8 cellular contexts compared by ENCODE assay signal in the genomic region with DNA sequence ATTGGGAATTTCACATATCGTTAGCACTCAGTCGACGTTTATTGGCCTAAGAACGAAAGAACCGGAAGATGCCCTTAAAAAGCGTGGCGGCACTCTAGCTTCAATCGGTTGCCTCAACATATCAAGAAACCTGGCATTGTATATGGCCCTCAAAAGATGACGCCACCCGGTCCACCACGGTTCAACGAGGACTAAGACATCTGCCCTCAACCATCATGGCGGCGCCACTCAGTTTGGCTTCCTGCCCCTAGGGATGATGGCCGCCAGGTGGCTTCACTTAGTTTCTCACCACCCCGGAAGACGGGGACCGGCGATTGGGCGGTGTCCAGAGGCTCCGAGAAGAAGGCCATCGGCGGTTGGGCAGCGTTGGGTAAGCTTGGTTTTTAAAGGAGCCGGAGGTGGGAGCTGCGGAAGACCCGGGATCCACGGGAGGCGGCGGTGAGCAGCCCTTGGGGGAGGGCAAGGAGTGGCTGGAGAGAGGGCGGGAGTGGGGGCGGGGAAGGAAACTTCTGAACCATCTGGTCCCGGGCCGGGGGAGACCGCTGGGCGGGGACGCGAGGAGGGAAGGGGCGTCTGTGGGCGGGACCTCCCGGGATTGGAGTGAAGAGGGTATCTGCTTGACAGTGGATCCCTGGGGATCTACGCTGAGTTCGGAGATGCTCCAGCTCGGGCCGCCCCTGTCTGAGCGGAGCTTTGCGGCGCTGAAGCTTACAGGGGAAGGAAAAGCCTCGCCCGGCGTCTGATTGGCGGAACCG. TPM values are rescaled to one million over a fixed set of nuclear protein-coding genes. Genes with fewer than 3 reads are reported as not detected.
A peak's percentile ranks its signal among the peaks of the same experiment; 100 is the strongest.
DNase-seq lines count a peak whose midpoint lies in the region; ATAC-seq and TF ChIP-seq lines count a peak whose summit lies in the region.

TSS of gene PRR14 (plus strand) at position 592 of the 755 bp plus-strand sequence. CDS start 686 bp downstream, outside the sequence.

- in situ Hi-C loops in mammary epithelial cell (cut with MboI; ENCODE audit: low sequenced_read_pairs in 2 of 2), result no loop called here

- DNase-seq in NCI-H2227 (lab: John Stamatoyannopoulos, UW; ENCODE audit: unreplicated experiment), result peak; percentile 100
- DNase-seq in WERI-Rb-1, result peak; percentile 99
- peak; percentile 99 for DNase-seq in mammary epithelial cell

- peak within 1 kb of the TSS; percentile 78 for H3K27ac ChIP-seq in ACC112 (ENCODE audit: low read depth, low read length)
- H3K27ac ChIP-seq in WERI-Rb-1, result peak within 1 kb of the TSS; percentile 98
- H3K27ac ChIP-seq in mammary epithelial cell (ENCODE audit: insufficient read depth, low read depth, low read length), result peak within 1 kb of the TSS; percentile 60
- H3K27ac ChIP-seq in skeletal muscle tissue (ENCODE audit: low read depth, low read length), result peak within 1 kb of the TSS; percentile 93

- intact Hi-C loops in mammary epithelial cell (cut with micrococcal nuclease), result no loop called here

- BruUV-seq in mammary epithelial cell (replicated peaks; lab: Mats Ljungman, UMichigan), result no TSS peak

- no peaks in the 10 kb centered on the region; the same call in 1 of the 2 replicates for H3K36me3 ChIP-seq in ACC112 (ENCODE audit: insufficient read depth, low read length)
- H3K36me3 ChIP-seq in WERI-Rb-1, result peaks cover 28% of the 10 kb centered on the region
- peaks cover 6% of the 10 kb centered on the region for H3K36me3 ChIP-seq in mammary epithelial cell (ENCODE audit: insufficient read depth, low read length)
- H3K36me3 ChIP-seq in skeletal muscle tissue (ENCODE audit: control insufficient read depth in 3 of 3, insufficient read depth in 3 of 3, low read length in 3 of 3), result peaks cover 27 to 28% (median 27%) of the 10 kb centered on the region in 3 donors

- TF ChIP-seq CTCF in WERI-Rb-1 (IDR thresholded peaks at IDR 0.05; ENCODE audit: low read depth, low read length) (no peak), mammary epithelial cell (conservative IDR thresholded peaks at IDR 0.05 in 1 of 2, IDR thresholded peaks at IDR 0.05 in 1 of 2; ENCODE audit: extremely low read depth in 1 of 2, insufficient read depth in 1 of 2, low read depth in 1 of 2, low read length in 2 of 2) (peak in 1 of 2 donors; percentile 34)

- H3K9me3 ChIP-seq in WERI-Rb-1 (ENCODE audit: severe bottlenecking) (peaks cover 2% of the 10 kb centered on the region), mammary epithelial cell (replicated peaks; ENCODE audit: insufficient read depth, low read length) (no peaks in the 10 kb centered on the region), iPS-18c (ENCODE audit: control insufficient read depth, insufficient read depth, low read length) (no peaks in the 10 kb centered on the region), skeletal muscle tissue (ENCODE audit: control insufficient read depth in 3 of 3, low read length in 3 of 3) (no peaks in the 10 kb centered on the region)

- dilution Hi-C loops in mammary epithelial cell (cut with HindIII; ENCODE audit: low sequenced_read_pairs), result no loop called here

- peak within 1 kb of the TSS; percentile 96 for H3K4me2 ChIP-seq in mammary epithelial cell (ENCODE audit: insufficient read depth, low read depth, low read length)

- H4K20me1 ChIP-seq in mammary epithelial cell (ENCODE audit: insufficient read depth, low read length), result no peaks in the 10 kb centered on the region

- peak within 1 kb of the TSS; percentile 100 for H2AFZ ChIP-seq in ACC112 (ENCODE audit: low read length, unreplicated experiment)
- H2AFZ ChIP-seq in mammary epithelial cell (ENCODE audit: low read depth, low read length), result peak within 1 kb of the TSS; percentile 100

- H3K4me3 ChIP-seq in ACC112 (ENCODE audit: low read depth, low read length), result peak within 1 kb of the TSS; percentile 100
- peak within 1 kb of the TSS; percentile 71 for H3K4me3 ChIP-seq in WERI-Rb-1 (ENCODE audit: low read depth, low read length)
- H3K4me3 ChIP-seq in mammary epithelial cell (replicated peaks in 1 of 3; ENCODE audit: insufficient read depth in 1 of 3, low read depth in 2 of 3, low read length in 3 of 3), result peak within 1 kb of the TSS; percentile 77 to 87 (median 84)
- peak within 1 kb of the TSS; percentile 66 for H3K4me3 ChIP-seq in iPS-18c (ENCODE audit: insufficient read depth, low read depth, low read length)
- H3K4me3 ChIP-seq in skeletal muscle tissue (ENCODE audit: low read length in 3 of 3), result peak within 1 kb of the TSS; percentile 89 to 92 (median 91)

- H3K79me2 ChIP-seq in ACC112 (ENCODE audit: control insufficient read depth, insufficient read depth, low read length, unreplicated experiment) (peaks cover 8% of the 10 kb centered on the region), mammary epithelial cell (ENCODE audit: insufficient read depth, low read length) (peaks cover 20% of the 10 kb centered on the region)

- H3K27me3 ChIP-seq in ACC112 (ENCODE audit: insufficient read depth, low read length) (no peaks in the 10 kb centered on the region), WERI-Rb-1 (ENCODE audit: insufficient read depth, low read depth, severe bottlenecking) (no peaks in the 10 kb centered on the region), mammary epithelial cell (ENCODE audit: insufficient read depth, low read length) (no peaks in the 10 kb centered on the region), skeletal muscle tissue (ENCODE audit: control insufficient read depth in 3 of 3, insufficient read depth in 3 of 3, low read length in 3 of 3) (no peaks in the 10 kb centered on the region)

- peaks cover 6% of the 10 kb centered on the region for H3K4me1 ChIP-seq in ACC112 (ENCODE audit: control insufficient read depth, insufficient read depth, low read length, unreplicated experiment)
- H3K4me1 ChIP-seq in mammary epithelial cell (ENCODE audit: insufficient read depth, low read length), result peaks cover 7% of the 10 kb centered on the region
- H3K4me1 ChIP-seq in skeletal muscle tissue (ENCODE audit: control insufficient read depth in 3 of 3, insufficient read depth in 3 of 3, low read length in 3 of 3), result peaks cover 17 to 22% (median 21%) of the 10 kb centered on the region in 3 donors

- CTCF ChIA-PET in mammary epithelial cell (lab: Charles Lee; ENCODE audit: low non-redundant PET), result interaction anchor here (0.6 to 0.9 kb wide), 2 partner anchors 17 to 52 kb away, joined by 3 to 6 read pairs; no protein-coding TSS in a partner anchor

- peak; percentile 73 for ATAC-seq in GM18873 (IDR thresholded peaks at IDR 0.05; ENCODE audit: low FRiP score, unreplicated experiment)
- ATAC-seq in HG03139 (IDR thresholded peaks at IDR 0.05; ENCODE audit: unreplicated experiment), result peak; percentile 64

- H3K9ac ChIP-seq in mammary epithelial cell (ENCODE audit: insufficient read depth, low read length) (peak within 1 kb of the TSS; percentile 65), skeletal muscle tissue (ENCODE audit: low read depth in 1 of 3, low read length in 3 of 3) (peak within 1 kb of the TSS; percentile 96 to 97 (median 97))

- 8% methylated on average over 27 of the region's 53 CpGs for WGBS in mammary epithelial cell (ENCODE audit: low coverage, missing lambda C conversion rate)

RNA-seq across cellular contexts. Expression of gene PRR14, which starts in this region (rescaled TPM):
- total RNA-seq in mammary epithelial cell (10 to 100 TPM; 10.2 to 38.5 TPM), skeletal muscle tissue (6.8 TPM)
- polyA plus RNA-seq in mammary epithelial cell, result 4.8 TPM
- polyA minus RNA-seq in mammary epithelial cell, result 22.0 TPM

Comparison
In these comparisons a context has a peak if more than half of its experiments do, and no peak if none do; other contexts are left out.
1. Peak in every context shown above with its lines: DNase-seq, ATAC-seq, H3K4me3 ChIP-seq and H3K27ac ChIP-seq.